ENCODE assay signal across 2 cellular contexts in the genomic region with DNA sequence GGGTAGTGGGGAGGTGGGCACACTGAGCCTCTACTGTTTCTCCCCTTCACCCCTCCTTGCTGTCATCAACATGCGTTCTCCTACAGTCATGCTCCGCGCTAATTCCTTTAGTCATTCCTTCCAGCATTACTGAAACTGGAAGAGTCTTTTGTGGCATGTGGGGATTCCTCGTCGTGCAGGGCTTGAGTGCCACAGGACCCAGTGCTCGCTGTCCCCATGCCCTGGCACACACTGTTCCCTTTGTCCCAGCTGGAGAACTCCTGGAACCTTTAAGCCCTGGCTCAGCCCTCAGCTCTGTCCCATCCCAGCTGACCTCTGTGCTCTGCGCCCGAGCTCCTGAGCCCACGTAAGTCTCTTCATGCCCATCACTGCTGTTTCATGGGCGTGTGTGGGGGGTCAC.
TF ChIP-seq lines count a peak whose summit lies in the region.

No MANE protein-coding gene starts in this region.

TF ChIP-seq in liver, 16 proteins besides CTCF, POLR2A, EP300 and RAD21:
- TF ChIP-seq, protein P1, sequence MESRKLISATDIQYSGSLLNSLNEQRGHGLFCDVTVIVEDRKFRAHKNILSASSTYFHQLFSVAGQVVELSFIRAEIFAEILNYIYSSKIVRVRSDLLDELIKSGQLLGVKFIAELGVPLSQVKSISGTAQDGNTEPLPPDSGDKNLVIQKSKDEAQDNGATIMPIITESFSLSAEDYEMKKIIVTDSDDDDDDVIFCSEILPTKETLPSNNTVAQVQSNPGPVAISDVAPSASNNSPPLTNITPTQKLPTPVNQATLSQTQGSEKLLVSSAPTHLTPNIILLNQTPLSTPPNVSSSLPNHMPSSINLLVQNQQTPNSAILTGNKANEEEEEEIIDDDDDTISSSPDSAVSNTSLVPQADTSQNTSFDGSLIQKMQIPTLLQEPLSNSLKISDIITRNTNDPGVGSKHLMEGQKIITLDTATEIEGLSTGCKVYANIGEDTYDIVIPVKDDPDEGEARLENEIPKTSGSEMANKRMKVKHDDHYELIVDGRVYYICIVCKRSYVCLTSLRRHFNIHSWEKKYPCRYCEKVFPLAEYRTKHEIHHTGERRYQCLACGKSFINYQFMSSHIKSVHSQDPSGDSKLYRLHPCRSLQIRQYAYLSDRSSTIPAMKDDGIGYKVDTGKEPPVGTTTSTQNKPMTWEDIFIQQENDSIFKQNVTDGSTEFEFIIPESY (IDR thresholded peaks at IDR 0.05), result no peak
- peak in 1 of 2 donors; percentile 35 for TF ChIP-seq RXRA (IDR thresholded peaks at IDR 0.05)

TF ChIP-seq in HepG2, 621 proteins besides CTCF, POLR2A, EP300 and RAD21:
- TF ChIP-seq ZFP36L1 (CRISPR knock-in tag; IDR thresholded peaks at IDR 0.05), result no peak
- no peak for TF ChIP-seq RBAK (CRISPR knock-in tag; IDR thresholded peaks at IDR 0.05)
- no peak for TF ChIP-seq ZNF460 (CRISPR knock-in tag; IDR thresholded peaks at IDR 0.05; ENCODE audit: borderline replicate concordance)
- TF ChIP-seq JUNB (CRISPR knock-in tag; IDR thresholded peaks at IDR 0.05; ENCODE audit: borderline replicate concordance), result no peak
- no peak for TF ChIP-seq PHF20 (CRISPR knock-in tag; IDR thresholded peaks at IDR 0.05)
- no peak for TF ChIP-seq ZNF264 (CRISPR knock-in tag; IDR thresholded peaks at IDR 0.05)
- no peak for TF ChIP-seq TRIM24 (CRISPR knock-in tag; IDR thresholded peaks at IDR 0.05)
- TF ChIP-seq GPN1 (CRISPR knock-in tag; IDR thresholded peaks at IDR 0.05; ENCODE audit: borderline replicate concordance), result no peak
- no peak for TF ChIP-seq NR2F1 (CRISPR knock-in tag; IDR thresholded peaks at IDR 0.05)
- no peak for TF ChIP-seq MTF1 (CRISPR knock-in tag; IDR thresholded peaks at IDR 0.05)
